15 cellular contexts compared by ENCODE assay signal in the genomic region with DNA sequence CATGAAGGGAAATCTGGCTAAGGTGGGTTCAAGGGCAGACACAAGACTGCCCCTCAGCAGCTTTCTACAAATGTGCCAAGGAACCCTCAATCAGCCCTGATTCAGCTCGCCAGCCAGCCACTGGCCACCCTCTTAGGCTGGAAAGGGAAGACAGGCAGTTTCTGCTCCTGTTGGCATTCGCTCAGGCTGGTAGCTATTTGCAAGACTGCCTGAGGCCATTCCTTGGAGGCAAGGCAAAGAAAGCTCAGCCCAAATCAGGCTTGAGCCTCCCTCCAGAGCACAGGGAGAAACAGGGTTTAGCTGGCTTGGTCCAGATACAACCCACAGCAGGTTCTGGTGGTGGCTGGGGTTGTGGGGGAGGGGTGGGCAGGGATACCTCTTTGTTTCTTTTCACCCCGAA. TPM values are rescaled to one million over a fixed set of nuclear protein-coding genes. Genes with fewer than 3 reads are reported as not detected.
DNase-seq lines count a peak whose midpoint lies in the region; ATAC-seq, FAIRE-seq and TF ChIP-seq lines count a peak whose summit lies in the region.
"Had no signal": no experiment of that assay in that cellular context is flagged by ENCODE, and none has a peak within 500 bp of the region (broad histone marks: within the 10 kb centered on the region; RNA-seq: fewer than 3 reads in every experiment).

No MANE protein-coding gene starts in this region.

- peak overlapping the region; percentile 67 for H2BK15ac ChIP-seq in mesenchymal stem cell (ENCODE audit: low read depth, poor library complexity, severe bottlenecking)

- peaks cover 32% of the 10 kb centered on the region for H3K27me3 Mint-ChIP-seq in GM23338 (ENCODE audit: insufficient read depth, low read depth, poor library complexity)
- H3K27me3 Mint-ChIP-seq in central memory CD8-positive, alpha-beta T cell: no peaks in the 10 kb centered on the region
- H3K27me3 Mint-ChIP-seq in T-helper 2 cell treated with Interferon-gamma antibody and Interleukin-4, amounts not matched to agents 5 μg/mL and 100 μg/mL, for 36 hours (ENCODE audit: low read depth): peaks cover 4% of the 10 kb centered on the region
- H3K27me3 Mint-ChIP-seq in CD4-positive, alpha-beta T cell: no peaks in the 10 kb centered on the region
- H3K27me3 Mint-ChIP-seq: B cell had no signal

- no peaks in the 10 kb centered on the region for H3K9me2 ChIP-seq in GM23338 (ENCODE audit: insufficient read depth)

- no peaks in the 10 kb centered on the region for H3K79me2 ChIP-seq in GM23338 (replicated peaks; ENCODE audit: insufficient read depth)

- FAIRE-seq in pancreas (lab: Jason Lieb, UNC): no peak
- FAIRE-seq: D721Med, RCC 7860 had no signal

- peak overlapping the region in 1 of 2 experiments; percentile 21 for H3K14ac ChIP-seq in mesenchymal stem cell (ENCODE audit: low read length in 2 of 2)

- POLR2A ChIA-PET in CD4-positive, alpha-beta T cell (lab: Charles Lee): no interaction called here

- no peaks in the 10 kb centered on the region for H3K79me1 ChIP-seq in mesenchymal stem cell (replicated peaks; ENCODE audit: low read length, poor library complexity, severe bottlenecking)

- CTCF ChIA-PET in CD4-positive, alpha-beta T cell (lab: Charles Lee): interaction anchor here (1.5 to 2.1 kb wide), 2 partner anchors 171 to 174 kb away, joined by 3 to 6 read pairs; no protein-coding TSS in a partner anchor

- H3K4me2 ChIP-seq in GM23338 (0 out of 2 replicates have a peak overlapping the region, but pooled peaks have one; percentile 32), mesenchymal stem cell (ENCODE audit: low read length, poor library complexity, severe bottlenecking) (peak overlapping the region; percentile 14)

- no peaks in the 10 kb centered on the region for H4K20me1 ChIP-seq in GM23338 (replicated peaks; ENCODE audit: insufficient read depth)

- no peaks in the 10 kb centered on the region for H3K9me3 Mint-ChIP-seq in GM23338
- no peaks in the 10 kb centered on the region for H3K9me3 Mint-ChIP-seq in central memory CD8-positive, alpha-beta T cell
- no peaks in the 10 kb centered on the region for H3K9me3 Mint-ChIP-seq in T-helper 2 cell treated with Interferon-gamma antibody and Interleukin-4, amounts not matched to agents 5 μg/mL and 100 μg/mL, for 36 hours
- no peaks in the 10 kb centered on the region for H3K9me3 Mint-ChIP-seq in CD4-positive, alpha-beta T cell
- H3K9me3 Mint-ChIP-seq: CD8-positive, alpha-beta T cell had no signal

- DNase-seq in GM23338 (ENCODE audit: low spot score) (no peak), M059J (ENCODE audit: low read depth) (peak; percentile 62), mesenchymal stem cell (no peak), pancreas (no peak)
- no peak for DNase-seq in central memory CD8-positive, alpha-beta T cell (ENCODE audit: low spot score in 2 of 2)
- no peak for DNase-seq in T-helper 2 cell treated with Interferon-gamma antibody and Interleukin-4, amounts not matched to agents 5 μg/mL and 100 μg/mL, for 36 hours (ENCODE audit: low spot score)
- DNase-seq in CD4-positive, alpha-beta T cell: no peak
- DNase-seq: KG1, NCI-H1105, NCI-H2029, SHP77 treated with DMSO at 0.1 percent for 48 hours had no signal

- no peak overlapping the region for H3K4me3 Mint-ChIP-seq in GM23338
- no peak overlapping the region for H3K4me3 Mint-ChIP-seq in central memory CD8-positive, alpha-beta T cell
- H3K4me3 Mint-ChIP-seq in T-helper 2 cell treated with Interferon-gamma antibody and Interleukin-4, amounts not matched to agents 5 μg/mL and 100 μg/mL, for 36 hours: no peak overlapping the region
- no peak overlapping the region for H3K4me3 Mint-ChIP-seq in CD4-positive, alpha-beta T cell
- H3K4me3 Mint-ChIP-seq: B cell; CD8-positive, alpha-beta T cell had no signal

- WGBS in mesenchymal stem cell: 98% methylated on average over 2 of the region's 3 CpGs
- WGBS in pancreas, 2 donors: 81 to 91% methylated on average over 3 of the region's 3 CpGs

- H3K27ac ChIP-seq in GM23338 (ENCODE audit: low read depth) (no peak overlapping the region), mesenchymal stem cell (ENCODE audit: low read length, poor library complexity, severe bottlenecking) (no peak overlapping the region), pancreas (no peak overlapping the region)
- no peak overlapping the region for H3K27ac ChIP-seq in CD4-positive, alpha-beta T cell (ENCODE audit: low read depth, low read length)

- no peak overlapping the region for H3K4me3 ChIP-seq in GM23338
- no peak overlapping the region for H3K4me3 ChIP-seq in mesenchymal stem cell (ENCODE audit: insufficient read depth in 1 of 2, low read depth in 1 of 2, low read length in 2 of 2)
- H3K4me3 ChIP-seq in pancreas: no peak overlapping the region

- no peak for TF ChIP-seq CTCF in GM23338 (conservative IDR thresholded peaks at IDR 0.05; ENCODE audit: low read depth in 2 of 2)
- TF ChIP-seq CTCF in pancreas (IDR thresholded peaks at IDR 0.05): no peak
- no peak for TF ChIP-seq CTCF in CD4-positive, alpha-beta T cell (IDR thresholded peaks at IDR 0.05)

- H3K36me3 Mint-ChIP-seq in GM23338 (ENCODE audit: low read depth): peaks cover 9% of the 10 kb centered on the region; the same call in 1 of the 3 replicates
- peaks cover 10% of the 10 kb centered on the region for H3K36me3 Mint-ChIP-seq in central memory CD8-positive, alpha-beta T cell (ENCODE audit: insufficient read depth)
- no peaks in the 10 kb centered on the region for H3K36me3 Mint-ChIP-seq in T-helper 2 cell treated with Interferon-gamma antibody and Interleukin-4, amounts not matched to agents 5 μg/mL and 100 μg/mL, for 36 hours (ENCODE audit: low read depth)
- H3K36me3 Mint-ChIP-seq in CD4-positive, alpha-beta T cell (ENCODE audit: low read depth): no peaks in the 10 kb centered on the region

- no peak overlapping the region for H3K27ac Mint-ChIP-seq in GM23338
- peak overlapping the region; percentile 23 for H3K27ac Mint-ChIP-seq in central memory CD8-positive, alpha-beta T cell (ENCODE audit: low read depth)
- no peak overlapping the region for H3K27ac Mint-ChIP-seq in T-helper 2 cell treated with Interferon-gamma antibody and Interleukin-4, amounts not matched to agents 5 μg/mL and 100 μg/mL, for 36 hours
- no peak overlapping the region for H3K27ac Mint-ChIP-seq in CD4-positive, alpha-beta T cell
- H3K27ac Mint-ChIP-seq: B cell; CD8-positive, alpha-beta T cell had no signal

- intact Hi-C loops in pancreas (cut with DNase I): loop anchor here in 2 of 3 donors (5.0 to 10.0 kb wide), 2 partner anchors 176 to 403 kb away; no protein-coding TSS in a partner anchor
- intact Hi-C loops in CD4-positive, alpha-beta T cell (cut with DNase I, micrococcal nuclease): no loop called here

- no peak overlapping the region for H3K9ac ChIP-seq in mesenchymal stem cell (ENCODE audit: low read length)

- H3K23ac ChIP-seq in mesenchymal stem cell (ENCODE audit: low read length in 2 of 2): no peak overlapping the region

- H3K36me3 ChIP-seq in GM23338 (ENCODE audit: insufficient read depth) (no peaks in the 10 kb centered on the region), mesenchymal stem cell (ENCODE audit: control insufficient read depth in 1 of 2, insufficient read depth in 2 of 2, low read depth in 1 of 2, low read length in 2 of 2) (peaks cover 23 to 36% of the 10 kb centered on the region in 2 experiments), pancreas (peaks cover 0 to 3% (median 0%) of the 10 kb centered on the region in 3 donors)

- H3K4ac ChIP-seq in mesenchymal stem cell (ENCODE audit: low read depth in 1 of 2, low read length in 2 of 2): no peak overlapping the region

- no peaks in the 10 kb centered on the region for H3K27me3 ChIP-seq in GM23338 (ENCODE audit: insufficient read depth)
- H3K27me3 ChIP-seq in mesenchymal stem cell (ENCODE audit: control insufficient read depth in 1 of 2, insufficient read depth in 1 of 2, low read length in 2 of 2): peaks cover 11 to 48% of the 10 kb centered on the region in 2 experiments
- H3K27me3 ChIP-seq in pancreas: no peaks in the 10 kb centered on the region
- H3K27me3 ChIP-seq in CD4-positive, alpha-beta T cell (ENCODE audit: control insufficient read depth, insufficient read depth, low read length): no peaks in the 10 kb centered on the region

- peaks cover 39% of the 10 kb centered on the region for H3K4me1 Mint-ChIP-seq in GM23338
- peaks cover 9% of the 10 kb centered on the region for H3K4me1 Mint-ChIP-seq in central memory CD8-positive, alpha-beta T cell
- no peaks in the 10 kb centered on the region for H3K4me1 Mint-ChIP-seq in T-helper 2 cell treated with Interferon-gamma antibody and Interleukin-4, amounts not matched to agents 5 μg/mL and 100 μg/mL, for 36 hours (ENCODE audit: low read depth)
- no peaks in the 10 kb centered on the region for H3K4me1 Mint-ChIP-seq in CD4-positive, alpha-beta T cell (ENCODE audit: low read depth)

- H2AFZ ChIP-seq in GM23338 (no peak overlapping the region), mesenchymal stem cell (ENCODE audit: low read depth, low read length) (no peak overlapping the region)

- no peak overlapping the region for H3K18ac ChIP-seq in mesenchymal stem cell (ENCODE audit: low read depth in 1 of 2, low read length in 2 of 2)

- no peak overlapping the region for H2BK120ac ChIP-seq in mesenchymal stem cell (ENCODE audit: low read depth, low read length)

- ATAC-seq in GM23338 (no peak; the same call in 1 of the 3 replicates), pancreas (no peak)
- no peak for ATAC-seq in central memory CD8-positive, alpha-beta T cell (replicated peaks; ENCODE audit: extremely low read depth, poor library complexity, severe bottlenecking)
- no peak for ATAC-seq in CD4-positive, alpha-beta T cell (ENCODE audit: poor library complexity)
- ATAC-seq: CD8-positive, alpha-beta T cell had no signal

- no peaks in the 10 kb centered on the region for H3F3A ChIP-seq in GM23338 (replicated peaks; ENCODE audit: low read depth)

- H2BK5ac ChIP-seq in mesenchymal stem cell (ENCODE audit: low read depth, low read length, poor library complexity, severe bottlenecking): no peak overlapping the region

- peaks cover 16% of the 10 kb centered on the region for H3K4me1 ChIP-seq in GM23338 (ENCODE audit: insufficient read depth)
- H3K4me1 ChIP-seq in mesenchymal stem cell (ENCODE audit: control insufficient read depth, insufficient read depth, low read depth, low read length): peaks cover 2% of the 10 kb centered on the region
- no peaks in the 10 kb centered on the region for H3K4me1 ChIP-seq in pancreas

- H2AK5ac ChIP-seq in mesenchymal stem cell (ENCODE audit: low read length, severe bottlenecking): no peak overlapping the region

- no peak overlapping the region for H4K8ac ChIP-seq in mesenchymal stem cell (ENCODE audit: low read length)

- H3K9me3 ChIP-seq in mesenchymal stem cell (ENCODE audit: control insufficient read depth, low read length) (no peaks in the 10 kb centered on the region), pancreas (no peaks in the 10 kb centered on the region)
- H3K9me3 ChIP-seq in CD4-positive, alpha-beta T cell (ENCODE audit: control insufficient read depth, low read length): no peaks in the 10 kb centered on the region

- no peak overlapping the region for H2BK12ac ChIP-seq in mesenchymal stem cell (ENCODE audit: low read length in 2 of 2)

- no peak overlapping the region for H4K91ac ChIP-seq in mesenchymal stem cell (ENCODE audit: low read length)

RNA-seq across cellular contexts. Expression of a gene that starts 19.2 kb away (rescaled TPM):
- total RNA-seq in GM23338 (2014; rRNA removed; shearing (Covaris generic)): 33.4 and 43.9 TPM in 2 replicates
- polyA plus RNA-seq in GM23338 (2016; fragmentation: Nextera tagmentation; extraction: Ambion mirVana) (22.5 and 23.5 TPM in 2 replicates), pancreas (10 to 100 TPM; 18.8 to 29.2 TPM)
- total RNA-seq in M059J (2014; rRNA removed; shearing (Covaris generic)): 52.0 and 64.2 TPM in 2 replicates
- 235 TPM for polyA plus RNA-seq in mesenchymal stem cell (2013, experiment 1 of 2)
- polyA plus RNA-seq in mesenchymal stem cell (2013, experiment 2 of 2): 235 TPM
- 10 to 100 TPM; 22.3 to 40.2 (median 30.5) TPM for total RNA-seq in pancreas
- total RNA-seq in CD4-positive, alpha-beta T cell: 1 to 10 TPM; 3.5 to 4.6 TPM

Comparison
In these comparisons a context has a peak if more than half of its experiments do, and no peak if none do; other contexts are left out.
1. intact Hi-C loops: an anchor here in pancreas (5.0 to 10.0 kb wide); none called in CD4-positive, alpha-beta T cell.